10 cellular contexts compared by ENCODE assay signal in the genomic region with DNA sequence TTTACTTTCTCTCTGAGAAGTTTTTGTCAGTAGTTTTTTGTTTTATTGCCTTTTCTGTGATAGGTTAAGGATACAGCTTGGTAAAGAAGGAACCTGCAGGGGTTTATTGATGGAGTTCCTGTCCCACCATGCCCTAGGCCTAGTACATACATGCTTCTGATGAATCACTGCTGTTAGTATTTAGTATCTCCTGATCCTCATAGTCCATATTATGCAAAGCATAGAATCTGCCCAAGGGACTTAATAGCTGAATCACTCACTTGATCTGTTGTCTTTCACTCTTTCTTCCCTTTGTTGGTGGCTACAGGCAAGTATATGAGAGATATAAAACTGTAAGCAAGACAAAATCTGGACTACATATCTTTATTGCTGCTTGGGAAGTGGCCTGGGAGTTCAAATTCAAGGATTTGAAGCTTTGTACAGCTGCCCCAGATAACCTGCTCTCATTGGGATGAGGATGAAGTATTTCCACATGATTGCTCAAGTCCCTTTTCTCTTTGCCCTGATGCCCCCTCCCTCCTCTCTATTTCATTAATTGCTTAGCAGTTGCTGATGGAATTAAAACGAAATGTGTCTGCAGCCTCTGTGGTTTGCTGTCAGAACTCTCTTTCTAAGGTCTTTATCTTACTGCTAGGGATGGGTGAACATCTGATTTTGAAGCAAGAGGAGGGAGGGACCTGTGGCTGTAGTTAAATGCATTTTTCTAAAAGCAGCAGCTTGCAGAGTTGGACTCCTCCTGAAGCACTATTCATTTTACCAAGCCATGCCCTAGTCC.
DNase-seq lines count a peak whose midpoint lies in the region; ATAC-seq lines count a peak whose summit lies in the region.
"Had no signal": no experiment of that assay in that cellular context is flagged by ENCODE, and none has a peak within 500 bp of the region (broad histone marks: within the 10 kb centered on the region; RNA-seq: fewer than 3 reads in every experiment).

No MANE protein-coding gene starts in this region.

- no peak overlapping the region for H3K4me3 Mint-ChIP-seq in activated CD4-positive, alpha-beta memory T cell treated with anti-CD3 and anti-CD28 coated beads for 36 hours
- H3K4me3 Mint-ChIP-seq in activated CD4-positive, alpha-beta memory T cell treated with anti-CD3 and anti-CD28 coated beads, Interleukin-2, amount 10 ng/mL, durations not matched to agents 7 days and 5 days, result no peak overlapping the region
- H3K4me3 Mint-ChIP-seq in T-helper 17 cell, result no peak overlapping the region
- no peak overlapping the region for H3K4me3 Mint-ChIP-seq in stimulated activated effector memory CD8-positive, alpha-beta T cell treated with anti-CD3 and anti-CD28 coated beads, Interleukin-12 subunit alpha, Interleukin-12 subunit beta, amount 100 ng/mL, for 72 hours

- DNase-seq in activated CD4-positive, alpha-beta memory T cell treated with anti-CD3 and anti-CD28 coated beads for 36 hours, result no peak
- DNase-seq in activated CD4-positive, alpha-beta memory T cell treated with anti-CD3 and anti-CD28 coated beads, Interleukin-2, amount 10 ng/mL, durations not matched to agents 7 days and 5 days, result no peak
- DNase-seq in T-helper 17 cell (no peak), fibroblast of peridontal ligament (ENCODE audit: extremely low read depth) (peak; percentile 69), RPMI8226 (no peak), NCI-H510A (lab: John Stamatoyannopoulos, UW) (no peak)
- no peak for DNase-seq in stimulated activated effector memory CD8-positive, alpha-beta T cell treated with anti-CD3 and anti-CD28 coated beads, Interleukin-12 subunit alpha, Interleukin-12 subunit beta, amount 100 ng/mL, for 72 hours (ENCODE audit: low spot score in 2 of 2)
- no peak for DNase-seq in central memory CD4-positive, alpha-beta T cell
- DNase-seq: stimulated activated naive CD4-positive, alpha-beta T cell treated with Interleukin-2 at 50 U/mL for 16 hours had no signal

- CTCF ChIA-PET in activated CD4-positive, alpha-beta memory T cell treated with anti-CD3 and anti-CD28 coated beads for 36 hours (lab: Charles Lee), result interaction anchor here (0.6 kb wide), 1 partner anchor 429 kb away, joined by 4 read pairs; no protein-coding TSS in a partner anchor
- CTCF ChIA-PET in activated CD4-positive, alpha-beta memory T cell treated with anti-CD3 and anti-CD28 coated beads, Interleukin-2, amount 10 ng/mL, durations not matched to agents 7 days and 5 days (lab: Charles Lee), result interaction anchor here (0.6 to 1.2 kb wide), 3 partner anchors 33 to 753 kb away, joined by 3 to 4 read pairs (median 3); no protein-coding TSS in a partner anchor

- H3K27ac Mint-ChIP-seq in activated CD4-positive, alpha-beta memory T cell treated with anti-CD3 and anti-CD28 coated beads for 36 hours, result peak overlapping the region; percentile 13
- H3K27ac Mint-ChIP-seq in activated CD4-positive, alpha-beta memory T cell treated with anti-CD3 and anti-CD28 coated beads, Interleukin-2, amount 10 ng/mL, durations not matched to agents 7 days and 5 days, result no peak overlapping the region
- peak overlapping the region; percentile 59 for H3K27ac Mint-ChIP-seq in T-helper 17 cell
- peak overlapping the region; percentile 66 for H3K27ac Mint-ChIP-seq in stimulated activated effector memory CD8-positive, alpha-beta T cell treated with anti-CD3 and anti-CD28 coated beads, Interleukin-12 subunit alpha, Interleukin-12 subunit beta, amount 100 ng/mL, for 72 hours

- H3K4me1 Mint-ChIP-seq in activated CD4-positive, alpha-beta memory T cell treated with anti-CD3 and anti-CD28 coated beads for 36 hours (ENCODE audit: low read depth), result peaks cover 36% of the 10 kb centered on the region
- H3K4me1 Mint-ChIP-seq in activated CD4-positive, alpha-beta memory T cell treated with anti-CD3 and anti-CD28 coated beads, Interleukin-2, amount 10 ng/mL, durations not matched to agents 7 days and 5 days, result peaks cover 20% of the 10 kb centered on the region
- H3K4me1 Mint-ChIP-seq in T-helper 17 cell, result peaks cover 34% of the 10 kb centered on the region
- peaks cover 32% of the 10 kb centered on the region for H3K4me1 Mint-ChIP-seq in stimulated activated effector memory CD8-positive, alpha-beta T cell treated with anti-CD3 and anti-CD28 coated beads, Interleukin-12 subunit alpha, Interleukin-12 subunit beta, amount 100 ng/mL, for 72 hours

- intact Hi-C loops in activated CD4-positive, alpha-beta memory T cell treated with anti-CD3 and anti-CD28 coated beads for 36 hours (cut with micrococcal nuclease), result no loop called here

- no peaks in the 10 kb centered on the region for H3K9me3 Mint-ChIP-seq in activated CD4-positive, alpha-beta memory T cell treated with anti-CD3 and anti-CD28 coated beads for 36 hours
- peaks cover 2% of the 10 kb centered on the region for H3K9me3 Mint-ChIP-seq in activated CD4-positive, alpha-beta memory T cell treated with anti-CD3 and anti-CD28 coated beads, Interleukin-2, amount 10 ng/mL, durations not matched to agents 7 days and 5 days
- H3K9me3 Mint-ChIP-seq in stimulated activated effector memory CD8-positive, alpha-beta T cell treated with anti-CD3 and anti-CD28 coated beads, Interleukin-12 subunit alpha, Interleukin-12 subunit beta, amount 100 ng/mL, for 72 hours, result no peaks in the 10 kb centered on the region

- H3K36me3 Mint-ChIP-seq in activated CD4-positive, alpha-beta memory T cell treated with anti-CD3 and anti-CD28 coated beads for 36 hours, result no peaks in the 10 kb centered on the region
- peaks cover 7% of the 10 kb centered on the region for H3K36me3 Mint-ChIP-seq in activated CD4-positive, alpha-beta memory T cell treated with anti-CD3 and anti-CD28 coated beads, Interleukin-2, amount 10 ng/mL, durations not matched to agents 7 days and 5 days (ENCODE audit: low read depth)
- no peaks in the 10 kb centered on the region for H3K36me3 Mint-ChIP-seq in T-helper 17 cell (ENCODE audit: low read depth)
- peaks cover 8% of the 10 kb centered on the region for H3K36me3 Mint-ChIP-seq in stimulated activated effector memory CD8-positive, alpha-beta T cell treated with anti-CD3 and anti-CD28 coated beads, Interleukin-12 subunit alpha, Interleukin-12 subunit beta, amount 100 ng/mL, for 72 hours

- no peaks in the 10 kb centered on the region for H3K9me3 ChIP-seq in T-helper 17 cell (ENCODE audit: control insufficient read depth, low read length, poor library complexity, severe bottlenecking)
- H3K9me3 ChIP-seq: right atrium auricular region had no signal

- POLR2A ChIA-PET in activated CD4-positive, alpha-beta memory T cell treated with anti-CD3 and anti-CD28 coated beads for 36 hours (lab: Charles Lee), result no interaction called here
- POLR2A ChIA-PET in activated CD4-positive, alpha-beta memory T cell treated with anti-CD3 and anti-CD28 coated beads, Interleukin-2, amount 10 ng/mL, durations not matched to agents 7 days and 5 days (lab: Charles Lee), result no interaction called here

- ATAC-seq in T-helper 17 cell, result no peak
- no peak for ATAC-seq in stimulated activated effector memory CD8-positive, alpha-beta T cell treated with anti-CD3 and anti-CD28 coated beads, Interleukin-12 subunit alpha, Interleukin-12 subunit beta, amount 100 ng/mL, for 72 hours

- no peaks in the 10 kb centered on the region for H3K27me3 Mint-ChIP-seq in activated CD4-positive, alpha-beta memory T cell treated with anti-CD3 and anti-CD28 coated beads for 36 hours
- H3K27me3 Mint-ChIP-seq in activated CD4-positive, alpha-beta memory T cell treated with anti-CD3 and anti-CD28 coated beads, Interleukin-2, amount 10 ng/mL, durations not matched to agents 7 days and 5 days, result no peaks in the 10 kb centered on the region
- H3K27me3 Mint-ChIP-seq in T-helper 17 cell, result no peaks in the 10 kb centered on the region
